ENCODE assay signal across 25 cellular contexts in the genomic region with DNA sequence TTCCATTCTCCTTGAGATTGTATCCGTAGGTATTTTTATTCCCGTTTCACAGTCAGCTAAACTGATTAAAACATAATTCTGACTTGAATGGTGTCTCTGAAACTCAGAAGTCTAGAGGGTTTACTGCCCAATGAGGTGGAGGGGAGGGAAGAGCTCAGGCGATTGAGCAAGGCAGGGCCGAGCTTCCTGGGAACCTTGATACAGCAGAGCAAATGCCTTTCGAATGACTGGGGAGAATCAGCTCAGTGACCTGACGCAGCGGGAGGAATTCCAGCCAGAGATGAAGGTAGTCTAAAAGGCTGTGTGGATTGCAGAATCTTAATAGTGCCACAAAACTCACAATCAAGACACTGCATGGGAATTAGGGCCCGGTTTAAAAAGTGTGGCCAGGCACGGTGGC.
DNase-seq lines count a peak whose midpoint lies in the region; ATAC-seq and TF ChIP-seq lines count a peak whose summit lies in the region.
"Had no signal": no experiment of that assay in that cellular context is flagged by ENCODE, and none has a peak within 500 bp of the region (broad histone marks: within the 10 kb centered on the region; RNA-seq: fewer than 3 reads in every experiment).

No MANE protein-coding gene starts in this region.

- intact Hi-C loops in IMR-90 (cut with micrococcal nuclease) = no loop called here
- intact Hi-C loops in aorta (cut with DNase I) = no loop called here

- H3K4me1 Mint-ChIP-seq in activated naive CD8-positive, alpha-beta T cell treated with anti-CD3 and anti-CD28 coated beads, Interleukin-2, amount 50 U/mL, for 24 hours = no peaks in the 10 kb centered on the region
- H3K4me1 Mint-ChIP-seq: activated naive CD4-positive, alpha-beta T cell treated with anti-CD3 and anti-CD28 coated beads, Interleukin-2, amount 50 U/mL, for 24 hours had no signal

- CTCF ChIA-PET in IMR-90 (lab: Yijun Ruan, JAX) = interaction anchor here (0.6 kb wide), 1 partner anchor 234 kb away, joined by 3 read pairs; a partner anchor contains a TSS

- no peak overlapping the region for H3K14ac ChIP-seq in IMR-90 (replicated peaks; ENCODE audit: low read depth, low read length)

- POLR2A ChIA-PET in IMR-90 (lab: Charles Lee; ENCODE audit: unreplicated experiment) = no interaction called here

- BruUV-seq in IMR-90 (replicated peaks; lab: Mats Ljungman, UMichigan) = no TSS peak

- no peak overlapping the region for H3K56ac ChIP-seq in IMR-90 (ENCODE audit: extremely low read depth, insufficient read depth, low read length)

- no peak overlapping the region for H3K9ac ChIP-seq in IMR-90 (ENCODE audit: low read depth, low read length)

- in situ Hi-C loops in IMR-90 (cut with MboI; ENCODE audit: low sequenced_read_pairs) (no loop called here), brain microvascular endothelial cell (cut with HindIII; ENCODE audit: low pct_ligation_motif_present, low sequenced_read_pairs) (no loop called here)

- no peak overlapping the region for H2AK5ac ChIP-seq in IMR-90 (ENCODE audit: low read depth, low read length)

- no peak overlapping the region for H3K4me2 ChIP-seq in IMR-90 (ENCODE audit: low read depth, low read length)

- no peak overlapping the region for H3K4me3 Mint-ChIP-seq in activated naive CD8-positive, alpha-beta T cell treated with anti-CD3 and anti-CD28 coated beads, Interleukin-2, amount 50 U/mL, for 24 hours
- H3K4me3 Mint-ChIP-seq: activated naive CD4-positive, alpha-beta T cell treated with anti-CD3 and anti-CD28 coated beads, Interleukin-2, amount 50 U/mL, for 24 hours; activated T-cell treated with anti-CD3 and anti-CD28 coated beads, Interleukin-2, amount 50 U/mL, for 72 hours; brain; CD8-positive, alpha-beta T cell; dendritic cell treated with granulocyte-macrophage colony-stimulating factor and Interleukin-4, amounts not matched to agents 40 ng/mL and 50 ng/mL, for 4 days; natural killer cell treated with Interleukin-12 subunit alpha and Interleukin-12 subunit beta and Interleukin-15 and Interleukin-18, amount 100 ng/mL, for 72 hours had no signal

- no peak overlapping the region for H3K23ac ChIP-seq in IMR-90 (ENCODE audit: low read depth, low read length)

- no peaks in the 10 kb centered on the region for H3K79me1 ChIP-seq in IMR-90 (ENCODE audit: low read depth in 1 of 2, low read length in 2 of 2)

- no peaks in the 10 kb centered on the region for H3K36me3 Mint-ChIP-seq in activated naive CD8-positive, alpha-beta T cell treated with anti-CD3 and anti-CD28 coated beads, Interleukin-2, amount 50 U/mL, for 24 hours (ENCODE audit: low read depth)
- H3K36me3 Mint-ChIP-seq: activated naive CD4-positive, alpha-beta T cell treated with anti-CD3 and anti-CD28 coated beads, Interleukin-2, amount 50 U/mL, for 24 hours; brain; CD8-positive, alpha-beta T cell; natural killer cell treated with Interleukin-12 subunit alpha and Interleukin-12 subunit beta and Interleukin-15 and Interleukin-18, amount 100 ng/mL, for 72 hours had no signal

- TF ChIP-seq RAD21 in IMR-90 (IDR thresholded peaks at IDR 0.05; ENCODE audit: low read length) = no peak

- no peak overlapping the region for H2BK15ac ChIP-seq in IMR-90 (ENCODE audit: low read depth, low read length)

- H3K9me1 ChIP-seq in IMR-90 (ENCODE audit: insufficient read depth, low read length) = no peaks in the 10 kb centered on the region; the same call in 1 of the 2 replicates

- H3K4me1 ChIP-seq in IMR-90 (ENCODE audit: control insufficient read depth, insufficient read depth, low read length) (peaks cover 7% of the 10 kb centered on the region; the same call in 1 of the 2 replicates), aorta (ENCODE audit: control insufficient read depth in 1 of 2, insufficient read depth in 2 of 2, low read length in 2 of 2) (no peaks in the 10 kb centered on the region)
- H3K4me1 ChIP-seq: pancreas had no signal

- H4K91ac ChIP-seq in IMR-90 (ENCODE audit: insufficient read depth, low read depth, low read length) = no peak overlapping the region

- WGBS in IMR-90 (ENCODE audit: extremely low coverage in 2 of 2, insufficient read length in 1 of 2), 2 experiments = 80% methylated on average over 1 of the region's 9 CpGs; no CpG with 5 or more reads in 1 of the 2 experiments
- WGBS in aorta, 2 donors = 94 to 97% methylated on average over 9 of the region's 9 CpGs

- H3K4ac ChIP-seq in IMR-90 (ENCODE audit: low read depth, low read length) = no peak overlapping the region

- no peak overlapping the region for H2BK5ac ChIP-seq in IMR-90 (ENCODE audit: low read depth, low read length, poor library complexity, severe bottlenecking)

- no peak overlapping the region for H2BK20ac ChIP-seq in IMR-90 (ENCODE audit: low read depth, low read length)

- no peak overlapping the region for H3K4me3 ChIP-seq in AG10803 (ENCODE audit: low read length)
- no peak overlapping the region for H3K4me3 ChIP-seq in IMR-90 (ENCODE audit: insufficient read depth, low read depth, low read length)
- H3K4me3 ChIP-seq in brain microvascular endothelial cell (ENCODE audit: low read depth, low read length) = no peak overlapping the region
- H3K4me3 ChIP-seq in aorta (ENCODE audit: low read length in 2 of 2) = no peak overlapping the region
- H3K4me3 ChIP-seq: pancreas, skin epidermis had no signal

- H3K27ac ChIP-seq in IMR-90 (ENCODE audit: insufficient read depth, low read length) = no peak overlapping the region
- H3K27ac ChIP-seq in brain microvascular endothelial cell = peak overlapping the region; percentile 40
- H3K27ac ChIP-seq in aorta (ENCODE audit: low read depth in 1 of 2, low read length in 2 of 2) = no peak overlapping the region
- H3K27ac ChIP-seq: pancreas, skin epidermis had no signal

- H3K18ac ChIP-seq in IMR-90 (ENCODE audit: low read depth, low read length) = no peak overlapping the region

- no peak for TF ChIP-seq POLR2A in IMR-90 (IDR thresholded peaks at IDR 0.05; ENCODE audit: low read depth, low read length)

- H2AFZ ChIP-seq in IMR-90 (replicated peaks; ENCODE audit: low read length, poor library complexity) = no peak overlapping the region

- no peaks in the 10 kb centered on the region; the same call in 1 of the 2 replicates for H3K36me3 ChIP-seq in IMR-90 (ENCODE audit: control insufficient read depth, insufficient read depth, low read length)
- H3K36me3 ChIP-seq in brain microvascular endothelial cell (replicated peaks) = no peaks in the 10 kb centered on the region
- H3K36me3 ChIP-seq in aorta (ENCODE audit: control insufficient read depth in 1 of 2, insufficient read depth in 2 of 2, low read length in 1 of 2) = no peaks in the 10 kb centered on the region
- H3K36me3 ChIP-seq: pancreas had no signal

- dilution Hi-C loops in IMR-90 (cut with HindIII; ENCODE audit: low sequenced_read_pairs, unreplicated experiment) = no loop called here

- no peak overlapping the region for H2BK120ac ChIP-seq in IMR-90 (ENCODE audit: low read depth, low read length)

- H3K9me3 Mint-ChIP-seq in activated naive CD8-positive, alpha-beta T cell treated with anti-CD3 and anti-CD28 coated beads, Interleukin-2, amount 50 U/mL, for 24 hours = no peaks in the 10 kb centered on the region
- H3K9me3 Mint-ChIP-seq: activated naive CD4-positive, alpha-beta T cell treated with anti-CD3 and anti-CD28 coated beads, Interleukin-2, amount 50 U/mL, for 24 hours; activated T-cell treated with anti-CD3 and anti-CD28 coated beads, Interleukin-2, amount 50 U/mL, for 72 hours; dendritic cell treated with granulocyte-macrophage colony-stimulating factor and Interleukin-4, amounts not matched to agents 40 ng/mL and 50 ng/mL, for 4 days; natural killer cell treated with Interleukin-12 subunit alpha and Interleukin-12 subunit beta and Interleukin-15 and Interleukin-18, amount 100 ng/mL, for 72 hours had no signal

- TF ChIP-seq CTCF in AG10803 (conservative IDR thresholded peaks at IDR 0.05; ENCODE audit: low read length) (no peak), IMR-90 (conservative IDR thresholded peaks at IDR 0.05; ENCODE audit: low read depth, low read length) (no peak), brain microvascular endothelial cell (IDR thresholded peaks at IDR 0.05; ENCODE audit: low read depth, low read length, missing control alignments) (no peak)

- H3K27me3 ChIP-seq in IMR-90 (ENCODE audit: control insufficient read depth, insufficient read depth, low read length) = no peaks in the 10 kb centered on the region
- no peaks in the 10 kb centered on the region for H3K27me3 ChIP-seq in brain microvascular endothelial cell (replicated peaks)
- no peaks in the 10 kb centered on the region for H3K27me3 ChIP-seq in aorta (ENCODE audit: control insufficient read depth in 1 of 2, insufficient read depth in 2 of 2, low read length in 1 of 2)
- H3K27me3 ChIP-seq: pancreas had no signal

- no peaks in the 10 kb centered on the region for H4K20me1 ChIP-seq in IMR-90 (ENCODE audit: insufficient read depth, low read length)

- no peak overlapping the region for H3K27ac Mint-ChIP-seq in activated naive CD8-positive, alpha-beta T cell treated with anti-CD3 and anti-CD28 coated beads, Interleukin-2, amount 50 U/mL, for 24 hours
- H3K27ac Mint-ChIP-seq: activated naive CD4-positive, alpha-beta T cell treated with anti-CD3 and anti-CD28 coated beads, Interleukin-2, amount 50 U/mL, for 24 hours; activated T-cell treated with anti-CD3 and anti-CD28 coated beads, Interleukin-2, amount 50 U/mL, for 72 hours; brain; CD8-positive, alpha-beta T cell; dendritic cell treated with granulocyte-macrophage colony-stimulating factor and Interleukin-4, amounts not matched to agents 40 ng/mL and 50 ng/mL, for 4 days; natural killer cell treated with Interleukin-12 subunit alpha and Interleukin-12 subunit beta and Interleukin-15 and Interleukin-18, amount 100 ng/mL, for 72 hours had no signal

- DNase-seq in AG10803 (ENCODE audit: low read depth) = peak; percentile 28
- DNase-seq in IMR-90 = peak; percentile 77
- DNase-seq in brain microvascular endothelial cell = peak; percentile 75
- peak; percentile 55 for DNase-seq in kidney glomerular epithelial cell (lab: John Stamatoyannopoulos, UW)
- no peak for DNase-seq in NCI-H2227 (lab: John Stamatoyannopoulos, UW; ENCODE audit: unreplicated experiment)
- DNase-seq in activated naive CD8-positive, alpha-beta T cell treated with anti-CD3 and anti-CD28 coated beads, Interleukin-2, amount 50 U/mL, for 24 hours = no peak
- no peak for DNase-seq in aorta
- DNase-seq in DMS153 treated with DMSO at 0.1 percent for 48 hours (lab: John Stamatoyannopoulos, UW; ENCODE audit: unreplicated experiment) = no peak
- DNase-seq: activated CD4-positive, alpha-beta T cell treated with anti-CD3 and anti-CD28 coated beads for 1 hour; activated T-cell treated with anti-CD3 and anti-CD28 coated beads, Interleukin-2, amount 50 U/mL, for 72 hours; CD8-positive, alpha-beta T cell; DMS53; foreskin melanocyte; KBM-7; NCI-H1930; NK-92 treated with Interleukin-12 subunit alpha and Interleukin-12 subunit beta, amount 100 ng/mL, for 24 hours; pancreas; stimulated activated CD4-positive, alpha-beta T cell treated with anti-CD3 and anti-CD28 coated beads, Interleukin-2, amount 100 ng/mL, for 24 hours; stimulated activated naive CD4-positive, alpha-beta T cell; T1000 had no signal

- H3K9me3 ChIP-seq in IMR-90 (ENCODE audit: control insufficient read depth, insufficient read depth, low read length) (no peaks in the 10 kb centered on the region), aorta (ENCODE audit: control insufficient read depth, low read length) (no peaks in the 10 kb centered on the region)
- H3K9me3 ChIP-seq: pancreas had no signal

- no peak overlapping the region for H4K8ac ChIP-seq in IMR-90 (ENCODE audit: low read depth in 2 of 2, low read length in 2 of 2)

- ATAC-seq in IMR-90 (ENCODE audit: low read depth) = peak; percentile 44; the same call in 1 of the 2 replicates
- no peak for ATAC-seq in activated naive CD8-positive, alpha-beta T cell treated with anti-CD3 and anti-CD28 coated beads, Interleukin-2, amount 50 U/mL, for 24 hours
- ATAC-seq in aorta (ENCODE audit: low FRiP score) = no peak
- ATAC-seq: activated T-cell treated with anti-CD3 and anti-CD28 coated beads, Interleukin-2, amount 50 U/mL, for 72 hours; CD8-positive, alpha-beta T cell; natural killer cell treated with Interleukin-12 subunit alpha and Interleukin-12 subunit beta and Interleukin-15 and Interleukin-18, amount 100 ng/mL, for 72 hours; pancreas had no signal

- H2AK9ac ChIP-seq in IMR-90 (replicated peaks; ENCODE audit: low read depth, low read length, poor library complexity) = no peak overlapping the region

- no peak overlapping the region for H4K5ac ChIP-seq in IMR-90 (ENCODE audit: low read depth, low read length)

- H3K27me3 Mint-ChIP-seq in activated naive CD8-positive, alpha-beta T cell treated with anti-CD3 and anti-CD28 coated beads, Interleukin-2, amount 50 U/mL, for 24 hours = no peaks in the 10 kb centered on the region
- H3K27me3 Mint-ChIP-seq: activated naive CD4-positive, alpha-beta T cell treated with anti-CD3 and anti-CD28 coated beads, Interleukin-2, amount 50 U/mL, for 24 hours; brain; dendritic cell treated with granulocyte-macrophage colony-stimulating factor and Interleukin-4, amounts not matched to agents 40 ng/mL and 50 ng/mL, for 4 days; natural killer cell treated with Interleukin-12 subunit alpha and Interleukin-12 subunit beta and Interleukin-15 and Interleukin-18, amount 100 ng/mL, for 72 hours had no signal

Comparison
In these comparisons a context has a peak if more than half of its experiments do, and no peak if none do; other contexts are left out.
1. DNase-seq: peak in AG10803 (single experiment), IMR-90 (single experiment), brain microvascular endothelial cell (single experiment) and kidney glomerular epithelial cell (single experiment); none in NCI-H2227 (single experiment), activated naive CD8-positive, alpha-beta T cell treated with anti-CD3 and anti-CD28 coated beads, Interleukin-2, amount 50 U/mL, for 24 hours (single experiment), aorta (0 of 2) and DMS153 treated with DMSO at 0.1 percent for 48 hours (single experiment).